ENCODE assay signal across 9 cellular contexts in the genomic region with DNA sequence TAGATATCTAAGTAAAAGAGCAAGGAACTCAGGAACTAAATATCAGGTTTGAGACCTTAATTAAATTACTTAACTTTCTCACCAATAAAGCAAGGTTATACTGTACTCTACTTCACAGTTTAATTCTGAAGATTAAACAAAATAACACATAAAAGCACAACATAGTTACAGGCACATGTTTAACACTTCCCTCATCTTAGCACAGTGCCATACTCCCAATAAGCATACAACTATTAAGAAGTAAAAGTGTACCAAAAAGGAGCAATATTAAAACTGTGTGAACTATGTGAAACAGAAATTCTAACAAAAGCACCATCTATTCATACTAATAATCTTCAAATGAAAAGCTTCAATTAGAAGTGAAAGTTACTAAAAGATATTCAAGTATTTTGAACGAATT. TPM values are rescaled to one million over a fixed set of nuclear protein-coding genes. Genes with fewer than 3 reads are reported as not detected.
DNase-seq lines count a peak whose midpoint lies in the region; ATAC-seq, FAIRE-seq and TF ChIP-seq lines count a peak whose summit lies in the region.
"Had no signal": no experiment of that assay in that cellular context is flagged by ENCODE, and none has a peak within 500 bp of the region (broad histone marks: within the 10 kb centered on the region; RNA-seq: fewer than 3 reads in every experiment).

No MANE protein-coding gene starts in this region.

- H3K27ac ChIP-seq in right cardiac atrium (ENCODE audit: low read length) (no peak overlapping the region), astrocyte (ENCODE audit: low read depth, low read length) (peak overlapping the region; percentile 98), lower lobe of right lung (no peak overlapping the region), upper lobe of right lung (no peak overlapping the region), mesendoderm (ENCODE audit: low read depth, low read length) (no peak overlapping the region)

- H3K9me3 ChIP-seq in right cardiac atrium (ENCODE audit: control insufficient read depth, low read length) (no peaks in the 10 kb centered on the region), astrocyte (ENCODE audit: insufficient read depth, low read depth, low read length) (no peaks in the 10 kb centered on the region), lower lobe of right lung (no peaks in the 10 kb centered on the region), upper lobe of right lung (no peaks in the 10 kb centered on the region)

- no peaks in the 10 kb centered on the region for H3K9me3 Mint-ChIP-seq in astrocyte (ENCODE audit: unreplicated experiment)

- no peak overlapping the region for H3K27ac Mint-ChIP-seq in astrocyte (ENCODE audit: unreplicated experiment)

- no peak overlapping the region for H3K23ac ChIP-seq in mesendoderm (ENCODE audit: low read length)

- H3K4ac ChIP-seq in mesendoderm (ENCODE audit: low read depth, low read length), result no peak overlapping the region

- intact Hi-C loops in right cardiac atrium (cut with DNase I), result no loop called here
- intact Hi-C loops in cardiac septum (cut with DNase I), result loop anchor here (2.0 to 10.0 kb wide), 2 partner anchors 51 to 77 kb away; a partner anchor contains a TSS
- intact Hi-C loops in lower lobe of right lung (cut with DNase I), result loop anchor here (10.0 kb wide), 1 partner anchor 59 kb away; no protein-coding TSS in a partner anchor
- intact Hi-C loops in upper lobe of right lung (cut with DNase I), result no loop called here
- intact Hi-C loops in lower leg skin (cut with DNase I; ENCODE audit: low total_unique reads), result no loop called here

- no peak overlapping the region for H2BK120ac ChIP-seq in mesendoderm (ENCODE audit: low read depth, low read length)

- H3K4me2 ChIP-seq in astrocyte (ENCODE audit: low read length) (peak overlapping the region; percentile 98), mesendoderm (ENCODE audit: low read length) (no peak overlapping the region)

- no peak for DNase-seq in right cardiac atrium
- no peak for DNase-seq in cardiac septum (ENCODE audit: low spot score)
- no peak for DNase-seq in astrocyte (ENCODE audit: low read depth)
- no peak for DNase-seq in lower lobe of right lung
- DNase-seq in upper lobe of right lung, result no peak
- no peak for DNase-seq in lower leg skin (ENCODE audit: low spot score in 2 of 2)
- no peak for DNase-seq in mesendoderm
- DNase-seq: DMS53 had no signal

- TF ChIP-seq POLR2A in lower leg skin (IDR thresholded peaks at IDR 0.05), result no peak

- H2BK15ac ChIP-seq in mesendoderm (replicated peaks; ENCODE audit: low read depth), result no peak overlapping the region

- H3K4me3 Mint-ChIP-seq in astrocyte (ENCODE audit: unreplicated experiment), result peak overlapping the region; percentile 95

- H3K9ac ChIP-seq in astrocyte (ENCODE audit: low read length) (peak overlapping the region; percentile 100), mesendoderm (ENCODE audit: low read length) (no peak overlapping the region)

- no peaks in the 10 kb centered on the region for H3K4me1 ChIP-seq in right cardiac atrium (ENCODE audit: control insufficient read depth, insufficient read depth, low read length)
- peaks cover 3% of the 10 kb centered on the region for H3K4me1 ChIP-seq in astrocyte (ENCODE audit: insufficient read depth, low read length)
- peaks cover 44% of the 10 kb centered on the region for H3K4me1 ChIP-seq in lower lobe of right lung
- peaks cover 35% of the 10 kb centered on the region for H3K4me1 ChIP-seq in upper lobe of right lung
- H3K4me1 ChIP-seq in mesendoderm (ENCODE audit: control insufficient read depth, low read depth, low read length), result no peaks in the 10 kb centered on the region

- H3K79me2 ChIP-seq in astrocyte (ENCODE audit: insufficient read depth, low read length), result peaks cover 80% of the 10 kb centered on the region
- peaks cover 43% of the 10 kb centered on the region for H3K79me2 ChIP-seq in mesendoderm (ENCODE audit: control insufficient read depth, insufficient read depth, low read length)

- no peak for TF ChIP-seq CTCF in astrocyte (IDR thresholded peaks at IDR 0.05; ENCODE audit: insufficient read depth, low read depth, low read length)
- TF ChIP-seq CTCF in lower lobe of right lung (IDR thresholded peaks at IDR 0.05), result no peak
- TF ChIP-seq CTCF in upper lobe of right lung (IDR thresholded peaks at IDR 0.05), result no peak
- no peak for TF ChIP-seq CTCF in lower leg skin (IDR thresholded peaks at IDR 0.05)

- no peak overlapping the region for H2BK5ac ChIP-seq in mesendoderm (ENCODE audit: low read length)

- FAIRE-seq in astrocyte (lab: Jason Lieb, UNC), result no peak

- no peak overlapping the region for H3K56ac ChIP-seq in mesendoderm (ENCODE audit: low read length)

- H3K27me3 ChIP-seq in right cardiac atrium (ENCODE audit: control insufficient read depth, insufficient read depth) (no peaks in the 10 kb centered on the region), astrocyte (ENCODE audit: insufficient read depth, low read length) (no peaks in the 10 kb centered on the region), lower lobe of right lung (ENCODE audit: low read depth) (no peaks in the 10 kb centered on the region), upper lobe of right lung (no peaks in the 10 kb centered on the region), mesendoderm (ENCODE audit: insufficient read depth, low read length, poor library complexity) (no peaks in the 10 kb centered on the region)

- H4K20me1 ChIP-seq in astrocyte (ENCODE audit: insufficient read depth, low read length), result peaks cover 65% of the 10 kb centered on the region

- no peak overlapping the region for H2AK5ac ChIP-seq in mesendoderm (ENCODE audit: low read length)

- H3K36me3 Mint-ChIP-seq in astrocyte (ENCODE audit: low read depth, unreplicated experiment), result no peaks in the 10 kb centered on the region

- no peak for ATAC-seq in right cardiac atrium
- ATAC-seq in lower lobe of right lung, result no peak
- ATAC-seq in upper lobe of right lung, result no peak
- no peak for ATAC-seq in HG03159 (IDR thresholded peaks at IDR 0.05; ENCODE audit: unreplicated experiment)

- H3K4me3 ChIP-seq in right cardiac atrium (ENCODE audit: low read length), result peak overlapping the region; percentile 96
- H3K4me3 ChIP-seq in astrocyte (ENCODE audit: insufficient read depth, low read depth, low read length), result peak overlapping the region; percentile 100
- peak overlapping the region; percentile 93 for H3K4me3 ChIP-seq in lower lobe of right lung
- H3K4me3 ChIP-seq in upper lobe of right lung, result peak overlapping the region; percentile 95
- H3K4me3 ChIP-seq in lower leg skin (ENCODE audit: low read depth, poor library complexity, severe bottlenecking), result no peak overlapping the region
- H3K4me3 ChIP-seq in mesendoderm (ENCODE audit: low read length), result no peak overlapping the region

- no peak overlapping the region for H4K8ac ChIP-seq in mesendoderm (ENCODE audit: low read depth, low read length)

- H3K18ac ChIP-seq in mesendoderm (ENCODE audit: low read length), result no peak overlapping the region

- no peak overlapping the region for H2AFZ ChIP-seq in astrocyte (ENCODE audit: low read depth, low read length)

- H3K79me1 ChIP-seq in mesendoderm (ENCODE audit: low read length), result peaks cover 14% of the 10 kb centered on the region

- H3K36me3 ChIP-seq in astrocyte (ENCODE audit: insufficient read depth, low read length), result no peaks in the 10 kb centered on the region
- peaks cover 21% of the 10 kb centered on the region for H3K36me3 ChIP-seq in lower lobe of right lung
- peaks cover 15% of the 10 kb centered on the region for H3K36me3 ChIP-seq in upper lobe of right lung
- H3K36me3 ChIP-seq in mesendoderm (ENCODE audit: control insufficient read depth, insufficient read depth, low read length), result no peaks in the 10 kb centered on the region

- peaks cover 10% of the 10 kb centered on the region for H3K4me1 Mint-ChIP-seq in astrocyte (ENCODE audit: low read depth, unreplicated experiment)

- 7% methylated on average over 1 of the region's 1 CpG for WGBS in right cardiac atrium
- 4 to 8% methylated on average over 1 of the region's 1 CpG for WGBS in lower leg skin, 2 donors
- whole genome bisulfite sequencing in mesendoderm (ENCODE audit: extremely low coverage, insufficient coverage, low lambda C conversion rate), result no CpG with 5 or more reads among the region's 1 CpG

- H3K27me3 Mint-ChIP-seq in astrocyte (ENCODE audit: low read depth, unreplicated experiment), result no peaks in the 10 kb centered on the region

- no peak overlapping the region for H4K5ac ChIP-seq in mesendoderm (ENCODE audit: low read length)

RNA-seq across cellular contexts. Expression of a gene that starts 2.2 kb away (rescaled TPM):
- total RNA-seq in right cardiac atrium, result 10 to 100 TPM; 21.8 to 28.2 (median 25.4) TPM
- polyA plus RNA-seq in right cardiac atrium, result 5.3 TPM
- total RNA-seq in cardiac septum, result 19.9 TPM
- 50.5 and 53.3 TPM in 2 replicates for total RNA-seq in astrocyte
- 49.4 TPM for total RNA-seq in lower lobe of right lung
- total RNA-seq in upper lobe of right lung, result 43.6 TPM
- 10 to 100 TPM; 14.8 to 21.6 (median 17.1) TPM for total RNA-seq in lower leg skin
- 3.6 TPM for polyA plus RNA-seq in mesendoderm (2013, experiment 1 of 2)
- polyA plus RNA-seq in mesendoderm (2013, experiment 2 of 2), result 4.0 TPM

Comparison
In these comparisons a context has a peak if more than half of its experiments do, and no peak if none do; other contexts are left out.
1. intact Hi-C loops: an anchor here in cardiac septum (2.0 to 10.0 kb wide) and lower lobe of right lung (10.0 kb wide); none called in right cardiac atrium, upper lobe of right lung and lower leg skin.
2. H3K4me3 ChIP-seq: peak in right cardiac atrium (single experiment), astrocyte (single experiment), lower lobe of right lung (single experiment) and upper lobe of right lung (single experiment); none in lower leg skin (single experiment) and mesendoderm (single experiment).